Comparison of ENCODE assay signal across 28 cellular contexts in genomic region chr15:95989392-95989791, GRCh38.
DNase-seq lines count a peak whose midpoint lies in the region; FAIRE-seq and TF ChIP-seq lines count a peak whose summit lies in the region.
"Had no signal": no experiment of that assay in that cellular context is flagged by ENCODE, and none has a peak within 500 bp of the region (broad histone marks: within the 10 kb centered on the region; RNA-seq: fewer than 3 reads in every experiment).

No MANE protein-coding gene starts in this region.

- H3K27ac Mint-ChIP-seq in MCF 10A (ENCODE audit: low read depth, unreplicated experiment), result no peak overlapping the region
- H3K27ac Mint-ChIP-seq in nephron progenitor cell, result peak overlapping the region; percentile 91
- H3K27ac Mint-ChIP-seq: CD14-positive monocyte; CD8-positive, alpha-beta memory T cell had no signal

- no peak for TF ChIP-seq EP300 in stomach (IDR thresholded peaks at IDR 0.05)

- no peak for FAIRE-seq in bronchial epithelial cell (lab: Jason Lieb, UNC)
- FAIRE-seq: GM18507, H54, HepG2 had no signal

- intact Hi-C loops in MCF 10A (cut with micrococcal nuclease), result no loop called here
- intact Hi-C loops in breast epithelium (cut with DNase I; ENCODE audit: low total_unique reads), result no loop called here
- intact Hi-C loops in stomach (cut with DNase I; ENCODE audit: low total_unique reads), result no loop called here

- H3K4me3 Mint-ChIP-seq in MCF 10A (ENCODE audit: unreplicated experiment) (no peak overlapping the region), nephron progenitor cell (peak overlapping the region; percentile 23)
- H3K4me3 Mint-ChIP-seq: CD14-positive monocyte; CD8-positive, alpha-beta memory T cell had no signal

- CTCF ChIA-PET in MCF 10A (lab: Yijun Ruan, JAX), result no interaction called here

- H3K4me1 ChIP-seq in breast epithelium (no peaks in the 10 kb centered on the region), stomach (peaks cover 0 to 17% (median 8%) of the 10 kb centered on the region in 4 donors)
- H3K4me1 ChIP-seq: BE2C, SJCRH30 had no signal

- H3K4me3 ChIP-seq in breast epithelium (no peak overlapping the region), bronchial epithelial cell (ENCODE audit: low read depth, low read length) (no peak overlapping the region), stomach (no peak overlapping the region)
- H3K4me3 ChIP-seq: SJCRH30 had no signal

- no TSS peak for BruUV-seq in MCF 10A (replicated peaks; lab: Mats Ljungman, UMichigan)

- peaks cover 6% of the 10 kb centered on the region for H3K36me3 Mint-ChIP-seq in MCF 10A (ENCODE audit: insufficient read depth, unreplicated experiment)
- no peaks in the 10 kb centered on the region for H3K36me3 Mint-ChIP-seq in nephron progenitor cell (ENCODE audit: low read depth)
- H3K36me3 Mint-ChIP-seq: CD14-positive monocyte; CD8-positive, alpha-beta memory T cell had no signal

- H3K9me3 Mint-ChIP-seq in MCF 10A (ENCODE audit: unreplicated experiment) (peaks cover 7% of the 10 kb centered on the region), nephron progenitor cell (no peaks in the 10 kb centered on the region)
- H3K9me3 Mint-ChIP-seq: CD8-positive, alpha-beta memory T cell had no signal

- 93 to 96% (median 94%) methylated on average over 3 of the region's 3 CpGs for WGBS in stomach, 5 donors

- peaks cover 6% of the 10 kb centered on the region for H3K4me1 Mint-ChIP-seq in MCF 10A (ENCODE audit: insufficient read depth, unreplicated experiment)
- peaks cover 53% of the 10 kb centered on the region for H3K4me1 Mint-ChIP-seq in nephron progenitor cell
- H3K4me1 Mint-ChIP-seq: CD14-positive monocyte had no signal

- H3K27me3 Mint-ChIP-seq in MCF 10A (ENCODE audit: insufficient read depth, unreplicated experiment) (no peaks in the 10 kb centered on the region), nephron progenitor cell (ENCODE audit: low read depth, poor library complexity) (peaks cover 3% of the 10 kb centered on the region)

- no peaks in the 10 kb centered on the region for H3K27me3 ChIP-seq in breast epithelium
- H3K27me3 ChIP-seq in bronchial epithelial cell (ENCODE audit: control insufficient read depth, insufficient read depth, low read length), result no peaks in the 10 kb centered on the region
- H3K27me3 ChIP-seq in stomach, result no peaks in the 10 kb centered on the region
- H3K27me3 ChIP-seq: BE2C, SJCRH30 had no signal

- TF ChIP-seq CTCF in MCF 10A (IDR thresholded peaks at IDR 0.05; ENCODE audit: unreplicated experiment) (no peak), breast epithelium (IDR thresholded peaks at IDR 0.05) (no peak), bronchial epithelial cell (IDR thresholded peaks at IDR 0.05; ENCODE audit: insufficient read depth, low read length, severe bottlenecking) (no peak), nephron progenitor cell (IDR thresholded peaks at IDR 0.05) (no peak), stomach (IDR thresholded peaks at IDR 0.05) (no peak)

- POLR2A ChIA-PET in MCF 10A (lab: Yijun Ruan, JAX), result interaction anchor here (0.7 kb wide), 1 partner anchor 67 kb away, joined by 3 read pairs; no protein-coding TSS in a partner anchor

- DNase-seq in MCF 10A (ENCODE audit: unreplicated experiment), result peak; percentile 52
- DNase-seq in breast epithelium (ENCODE audit: low spot score in 2 of 2), result no peak
- peak; percentile 46 for DNase-seq in bronchial epithelial cell (ENCODE audit: low read depth)
- DNase-seq in nephron progenitor cell, result no peak
- no peak for DNase-seq in DMS114 treated with DMSO at 0.1 percent for 48 hours (lab: John Stamatoyannopoulos, UW; ENCODE audit: unreplicated experiment)
- no peak for DNase-seq in activated CD4-positive, CD25-positive, alpha-beta regulatory T cell (lab: John Stamatoyannopoulos, UW)
- no peak for DNase-seq in stomach
- DNase-seq: 8988T; ACHN; BE2C; CD8-positive, alpha-beta memory T cell; DMS 273 treated with DMSO at 0.1 percent for 48 hours; DMS79 treated with DMSO at 0.1 percent for 48 hours; Karpas-422; NCI-H1105; NCI-H1436 treated with DMSO at 0.1 percent for 48 hours; NCI-H1930; NCI-H2107; NCI-H446 treated with DMSO at 0.1 percent for 48 hours; NCI-H526; NCI-H82; NK-92 treated with Interleukin-12 subunit alpha and Interleukin-12 subunit beta, amount 100 ng/mL, for 24 hours; PC-3; SJCRH30 had no signal

- peak overlapping the region in 1 of 2 donors; percentile 32 for H3K27ac ChIP-seq in breast epithelium
- no peak overlapping the region for H3K27ac ChIP-seq in stomach
- H3K27ac ChIP-seq: SJCRH30 had no signal

- H3K9me3 ChIP-seq in breast epithelium (no peaks in the 10 kb centered on the region), stomach (no peaks in the 10 kb centered on the region)
- H3K9me3 ChIP-seq: BE2C, SJCRH30 had no signal

- TF ChIP-seq POLR2A in breast epithelium (IDR thresholded peaks at IDR 0.05) (no peak), stomach (IDR thresholded peaks at IDR 0.05) (no peak)

- no peaks in the 10 kb centered on the region for H3K36me3 ChIP-seq in breast epithelium
- H3K36me3 ChIP-seq in bronchial epithelial cell (ENCODE audit: control insufficient read depth, insufficient read depth, low read length), result no peaks in the 10 kb centered on the region
- no peaks in the 10 kb centered on the region for H3K36me3 ChIP-seq in stomach
- H3K36me3 ChIP-seq: BE2C, SJCRH30 had no signal

Comparison
In these comparisons a context has a peak if more than half of its experiments do, and no peak if none do; other contexts are left out.
1. DNase-seq: peak in MCF 10A (single experiment) and bronchial epithelial cell (single experiment); none in breast epithelium (0 of 2), nephron progenitor cell (single experiment), DMS114 treated with DMSO at 0.1 percent for 48 hours (single experiment), activated CD4-positive, CD25-positive, alpha-beta regulatory T cell (0 of 4) and stomach (single experiment).